ENCODE assay signal across 1 cellular context in the genomic region with DNA sequence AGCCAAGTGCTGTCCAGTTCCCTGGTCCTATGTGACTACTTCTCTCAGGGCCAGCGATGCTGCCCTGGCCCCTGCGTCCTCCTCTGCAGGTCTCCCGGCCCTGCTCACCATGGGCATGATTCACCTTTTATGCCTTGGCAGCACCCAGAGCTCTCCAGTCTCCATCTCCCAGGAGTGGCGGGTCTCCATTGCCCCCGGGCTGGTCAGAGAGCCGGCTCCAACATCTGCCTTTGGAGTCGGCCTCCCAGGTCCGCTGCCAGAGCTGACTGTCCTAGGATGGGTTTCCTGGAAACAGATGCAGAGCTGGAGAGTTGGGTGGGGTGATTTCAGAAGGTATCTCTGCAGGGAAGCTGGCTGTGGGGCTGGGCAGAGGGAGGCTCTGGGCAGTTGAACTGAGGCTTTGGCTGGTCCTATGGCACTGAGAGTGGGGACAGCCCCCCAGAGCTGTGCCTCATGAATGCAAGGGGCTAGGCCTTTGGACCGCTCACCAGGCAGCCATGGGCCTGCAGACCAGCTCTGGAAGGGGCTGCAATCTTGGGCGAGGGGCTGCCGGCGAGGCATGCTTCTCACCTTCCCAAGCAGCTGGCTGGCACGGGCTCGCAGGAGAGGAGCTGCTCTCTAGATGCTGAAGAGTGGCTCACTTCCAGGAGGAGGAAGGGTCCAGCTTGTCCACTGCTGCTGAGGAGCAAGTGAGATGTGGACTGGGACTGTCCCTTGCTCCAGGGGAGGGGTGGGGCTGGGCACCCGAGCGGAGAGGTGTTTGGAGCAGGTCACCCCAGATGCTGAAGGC.
TF ChIP-seq lines count a peak whose summit lies in the region.

No MANE protein-coding gene starts in this region.

TF ChIP-seq in endothelial cell of umbilical vein, 7 proteins besides CTCF, POLR2A, EP300 and RAD21 (continued from another document):
- TF ChIP-seq, protein P1, sequence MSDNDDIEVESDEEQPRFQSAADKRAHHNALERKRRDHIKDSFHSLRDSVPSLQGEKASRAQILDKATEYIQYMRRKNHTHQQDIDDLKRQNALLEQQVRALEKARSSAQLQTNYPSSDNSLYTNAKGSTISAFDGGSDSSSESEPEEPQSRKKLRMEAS (IDR thresholded peaks at IDR 0.05; ENCODE audit: insufficient read depth, insufficient read length): no peak
- TF ChIP-seq GATA2 (IDR thresholded peaks at IDR 0.05; ENCODE audit: insufficient read depth, insufficient read length, low read depth, low read length) (no peak), EZH2 (IDR thresholded peaks at IDR 0.05; ENCODE audit: borderline replicate concordance, low read depth, low read length, severe bottlenecking) (no peak), JUN (IDR thresholded peaks at IDR 0.05; ENCODE audit: borderline replicate concordance, insufficient read depth, insufficient read length, low read depth) (no peak)
